ENCODE assay signal across 16 cellular contexts in the genomic region with DNA sequence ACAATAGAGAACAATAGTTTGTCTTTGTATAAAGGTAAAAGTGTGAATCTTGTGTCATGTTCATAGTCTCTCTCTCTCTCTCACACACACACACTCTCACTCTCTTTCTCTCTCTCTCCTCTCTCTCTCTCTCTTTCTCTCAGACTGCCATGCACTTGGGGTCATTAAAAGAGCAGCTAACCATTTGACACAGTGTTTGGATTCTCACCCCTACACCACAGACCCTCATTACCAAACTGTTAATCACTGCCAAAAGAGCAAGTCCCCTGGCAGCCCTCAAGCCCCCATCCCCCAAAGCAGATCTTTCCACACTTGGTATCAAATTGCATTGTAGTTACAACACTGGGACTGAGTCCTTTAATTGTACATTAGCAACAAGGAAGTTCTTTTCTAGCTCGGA.
DNase-seq lines count a peak whose midpoint lies in the region; ATAC-seq and TF ChIP-seq lines count a peak whose summit lies in the region.
"Had no signal": no experiment of that assay in that cellular context is flagged by ENCODE, and none has a peak within 500 bp of the region (broad histone marks: within the 10 kb centered on the region; RNA-seq: fewer than 3 reads in every experiment).

No MANE protein-coding gene starts in this region.

- intact Hi-C loops in ovary (cut with DNase I) = no loop called here

- H3K4me3 Mint-ChIP-seq in GM23338 (no peak overlapping the region), progenitor cell of endocrine pancreas (ENCODE audit: low read depth) (no peak overlapping the region)
- H3K4me3 Mint-ChIP-seq: activated B cell treated with CpG ODN at 0.5 μM for 24 hours; CD4-positive, CD25-positive, alpha-beta regulatory T cell had no signal

- no peaks in the 10 kb centered on the region for H3K79me2 ChIP-seq in GM23338 (replicated peaks; ENCODE audit: insufficient read depth)
- no peaks in the 10 kb centered on the region for H3K79me2 ChIP-seq in osteoblast (ENCODE audit: insufficient read depth, low read length)

- H3K9me2 ChIP-seq in GM23338 (ENCODE audit: insufficient read depth) = no peaks in the 10 kb centered on the region

- H3K36me3 Mint-ChIP-seq in GM23338 (ENCODE audit: low read depth) = no peaks in the 10 kb centered on the region
- no peaks in the 10 kb centered on the region for H3K36me3 Mint-ChIP-seq in progenitor cell of endocrine pancreas (ENCODE audit: insufficient read depth)
- H3K36me3 Mint-ChIP-seq: CD4-positive, CD25-positive, alpha-beta regulatory T cell had no signal

- TF ChIP-seq CTCF in GM23338 (conservative IDR thresholded peaks at IDR 0.05; ENCODE audit: low read depth in 2 of 2) (no peak), NB4 (IDR thresholded peaks at IDR 0.05; ENCODE audit: low read depth, low read length) (no peak), fibroblast of mammary gland (conservative IDR thresholded peaks at IDR 0.05; ENCODE audit: control insufficient read depth, insufficient read depth, low read depth, low read length) (no peak), osteoblast (IDR thresholded peaks at IDR 0.05; ENCODE audit: extremely low read depth, low read depth, low read length) (no peak), progenitor cell of endocrine pancreas (IDR thresholded peaks at IDR 0.05; ENCODE audit: unreplicated experiment) (no peak), ovary (IDR thresholded peaks at IDR 0.05) (no peak)

- H3K4me2 ChIP-seq in GM23338 (no peak overlapping the region), osteoblast (ENCODE audit: insufficient read depth, low read length) (peak overlapping the region; percentile 70)

- no peaks in the 10 kb centered on the region for H3K27me3 ChIP-seq in GM23338 (ENCODE audit: insufficient read depth)
- H3K27me3 ChIP-seq in osteoblast (ENCODE audit: insufficient read depth, low read length) = no peaks in the 10 kb centered on the region
- no peaks in the 10 kb centered on the region for H3K27me3 ChIP-seq in ovary
- H3K27me3 ChIP-seq: transverse colon had no signal

- H3K36me3 ChIP-seq in GM23338 (ENCODE audit: insufficient read depth) (no peaks in the 10 kb centered on the region), osteoblast (ENCODE audit: insufficient read depth, low read length) (no peaks in the 10 kb centered on the region), ovary (no peaks in the 10 kb centered on the region)
- H3K36me3 ChIP-seq: transverse colon had no signal

- H3K27ac Mint-ChIP-seq in GM23338 (peak overlapping the region; percentile 53), progenitor cell of endocrine pancreas (no peak overlapping the region)
- H3K27ac Mint-ChIP-seq: activated B cell treated with CpG ODN at 0.5 μM for 24 hours; CD4-positive, CD25-positive, alpha-beta regulatory T cell had no signal

- H3F3A ChIP-seq in GM23338 (replicated peaks; ENCODE audit: low read depth) = no peaks in the 10 kb centered on the region

- no peaks in the 10 kb centered on the region for H3K9me3 ChIP-seq in osteoblast (ENCODE audit: low read depth, low read length)
- no peaks in the 10 kb centered on the region for H3K9me3 ChIP-seq in ovary
- H3K9me3 ChIP-seq: transverse colon had no signal

- no peak for TF ChIP-seq EP300 in ovary (IDR thresholded peaks at IDR 0.05)

- peak overlapping the region; percentile 24; the same call in 1 of the 2 replicates for H2AFZ ChIP-seq in GM23338
- peak overlapping the region; percentile 81 for H2AFZ ChIP-seq in osteoblast (ENCODE audit: low read length)

- H4K20me1 ChIP-seq in GM23338 (replicated peaks; ENCODE audit: insufficient read depth) (no peaks in the 10 kb centered on the region), osteoblast (ENCODE audit: insufficient read depth, low read length) (no peaks in the 10 kb centered on the region)

- H3K4me3 ChIP-seq in GM23338 (no peak overlapping the region), NB4 (ENCODE audit: low read depth, low read length) (no peak overlapping the region), fibroblast of mammary gland (ENCODE audit: control insufficient read depth, low read depth, low read length) (no peak overlapping the region), osteoblast (ENCODE audit: insufficient read depth, low read length) (peak overlapping the region; percentile 15), ovary (no peak overlapping the region)
- H3K4me3 ChIP-seq: transverse colon had no signal

- H3K27ac ChIP-seq in GM23338 (ENCODE audit: low read depth) (no peak overlapping the region), osteoblast (ENCODE audit: low read depth, low read length) (no peak overlapping the region), ovary (no peak overlapping the region)
- H3K27ac ChIP-seq: transverse colon had no signal

- H3K9me3 Mint-ChIP-seq in GM23338 (no peaks in the 10 kb centered on the region), progenitor cell of endocrine pancreas (ENCODE audit: low read depth) (no peaks in the 10 kb centered on the region)
- H3K9me3 Mint-ChIP-seq: activated B cell treated with CpG ODN at 0.5 μM for 24 hours had no signal

- H3K4me1 ChIP-seq in GM23338 (ENCODE audit: insufficient read depth) (peaks cover 6% of the 10 kb centered on the region; the same call in 1 of the 2 replicates), osteoblast (ENCODE audit: insufficient read depth, low read length) (peaks cover 25% of the 10 kb centered on the region), ovary (ENCODE audit: insufficient read depth) (no peaks in the 10 kb centered on the region)

- H3K27me3 Mint-ChIP-seq in GM23338 (ENCODE audit: insufficient read depth, low read depth, poor library complexity) (peaks cover 3% of the 10 kb centered on the region), progenitor cell of endocrine pancreas (peaks cover 18% of the 10 kb centered on the region)
- H3K27me3 Mint-ChIP-seq: activated B cell treated with CpG ODN at 0.5 μM for 24 hours; CD4-positive, CD25-positive, alpha-beta regulatory T cell had no signal

- DNase-seq in GM23338 (ENCODE audit: low spot score) = no peak
- peak; percentile 5 for DNase-seq in NB4 (ENCODE audit: low read depth)
- peak; percentile 26 for DNase-seq in fibroblast of mammary gland (ENCODE audit: low read depth)
- DNase-seq in osteoblast (ENCODE audit: insufficient read length, low spot score, missing footprints) = no peak
- DNase-seq in progenitor cell of endocrine pancreas (ENCODE audit: low spot score, unreplicated experiment) = no peak
- no peak for DNase-seq in ovary
- no peak for DNase-seq in AG08395 (ENCODE audit: low spot score)
- no peak for DNase-seq in COR-L47 (lab: John Stamatoyannopoulos, UW)
- DNase-seq: activated B cell treated with CpG ODN at 0.5 μM for 24 hours; activated gamma-delta T cell treated with Interleukin-2 at 50 U/mL for 16 hours; CD4-positive, CD25-positive, alpha-beta regulatory T cell; NCI-H1048; NCI-H446; PC-3; stimulated activated CD4-positive, alpha-beta T cell treated with anti-CD3 and anti-CD28 coated beads, Interleukin-4, amount 100 ng/mL, for 24 hours; transverse colon had no signal

- 31 to 34% (median 31%) methylated on average over 1 of the region's 1 CpG for WGBS in ovary, 3 donors

- peak; percentile 41; the same call in 2 of the 3 replicates for ATAC-seq in GM23338
- ATAC-seq: PC-3 had no signal

- peaks cover 5% of the 10 kb centered on the region for H3K4me1 Mint-ChIP-seq in GM23338
- peaks cover 8% of the 10 kb centered on the region for H3K4me1 Mint-ChIP-seq in progenitor cell of endocrine pancreas (ENCODE audit: low read depth)
- H3K4me1 Mint-ChIP-seq: activated B cell treated with CpG ODN at 0.5 μM for 24 hours; CD4-positive, CD25-positive, alpha-beta regulatory T cell had no signal

- TF ChIP-seq POLR2A in NB4 (IDR thresholded peaks at IDR 0.05; ENCODE audit: extremely low read depth, insufficient read length) (no peak), ovary (IDR thresholded peaks at IDR 0.05) (no peak)

TF ChIP-seq in GM23338, 12 proteins besides CTCF, POLR2A, EP300 and RAD21 (continues in another document):
- TF ChIP-seq ZNF331 (CRISPR knock-in tag; IDR thresholded peaks at IDR 0.05; ENCODE audit: low read depth) = no peak
- TF ChIP-seq NANOG (IDR thresholded peaks at IDR 0.05; ENCODE audit: borderline replicate concordance) = no peak
- no peak for TF ChIP-seq EZH2 (IDR thresholded peaks at IDR 0.05; ENCODE audit: low read depth, unreplicated experiment)
- no peak for TF ChIP-seq JUNB (IDR thresholded peaks at IDR 0.05; ENCODE audit: unreplicated experiment)
- no peak for TF ChIP-seq POLR2AphosphoS5 (IDR thresholded peaks at IDR 0.05; ENCODE audit: low read depth)
- TF ChIP-seq CREB1 (CRISPR knock-in tag; IDR thresholded peaks at IDR 0.05; ENCODE audit: low read depth) = no peak
- TF ChIP-seq, protein P1, sequence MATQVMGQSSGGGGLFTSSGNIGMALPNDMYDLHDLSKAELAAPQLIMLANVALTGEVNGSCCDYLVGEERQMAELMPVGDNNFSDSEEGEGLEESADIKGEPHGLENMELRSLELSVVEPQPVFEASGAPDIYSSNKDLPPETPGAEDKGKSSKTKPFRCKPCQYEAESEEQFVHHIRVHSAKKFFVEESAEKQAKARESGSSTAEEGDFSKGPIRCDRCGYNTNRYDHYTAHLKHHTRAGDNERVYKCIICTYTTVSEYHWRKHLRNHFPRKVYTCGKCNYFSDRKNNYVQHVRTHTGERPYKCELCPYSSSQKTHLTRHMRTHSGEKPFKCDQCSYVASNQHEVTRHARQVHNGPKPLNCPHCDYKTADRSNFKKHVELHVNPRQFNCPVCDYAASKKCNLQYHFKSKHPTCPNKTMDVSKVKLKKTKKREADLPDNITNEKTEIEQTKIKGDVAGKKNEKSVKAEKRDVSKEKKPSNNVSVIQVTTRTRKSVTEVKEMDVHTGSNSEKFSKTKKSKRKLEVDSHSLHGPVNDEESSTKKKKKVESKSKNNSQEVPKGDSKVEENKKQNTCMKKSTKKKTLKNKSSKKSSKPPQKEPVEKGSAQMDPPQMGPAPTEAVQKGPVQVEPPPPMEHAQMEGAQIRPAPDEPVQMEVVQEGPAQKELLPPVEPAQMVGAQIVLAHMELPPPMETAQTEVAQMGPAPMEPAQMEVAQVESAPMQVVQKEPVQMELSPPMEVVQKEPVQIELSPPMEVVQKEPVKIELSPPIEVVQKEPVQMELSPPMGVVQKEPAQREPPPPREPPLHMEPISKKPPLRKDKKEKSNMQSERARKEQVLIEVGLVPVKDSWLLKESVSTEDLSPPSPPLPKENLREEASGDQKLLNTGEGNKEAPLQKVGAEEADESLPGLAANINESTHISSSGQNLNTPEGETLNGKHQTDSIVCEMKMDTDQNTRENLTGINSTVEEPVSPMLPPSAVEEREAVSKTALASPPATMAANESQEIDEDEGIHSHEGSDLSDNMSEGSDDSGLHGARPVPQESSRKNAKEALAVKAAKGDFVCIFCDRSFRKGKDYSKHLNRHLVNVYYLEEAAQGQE (IDR thresholded peaks at IDR 0.05; ENCODE audit: unreplicated experiment) = no peak
- no peak for TF ChIP-seq ZNF114 (CRISPR knock-in tag; IDR thresholded peaks at IDR 0.05)

Comparison
In these comparisons a context has a peak if more than half of its experiments do, and no peak if none do; other contexts are left out.
1. DNase-seq: peak in NB4 (single experiment) and fibroblast of mammary gland (single experiment); none in GM23338 (single experiment), osteoblast (single experiment), progenitor cell of endocrine pancreas (single experiment), ovary (0 of 5), AG08395 (single experiment) and COR-L47 (single experiment).